ENCODE assay signal across 20 cellular contexts in genomic region chr7:124088590-124088989, GRCh38. TPM values are rescaled to one million over a fixed set of nuclear protein-coding genes. Genes with fewer than 3 reads are reported as not detected.
DNase-seq lines count a peak whose midpoint lies in the region; ATAC-seq and TF ChIP-seq lines count a peak whose summit lies in the region.
"Had no signal": no experiment of that assay in that cellular context is flagged by ENCODE, and none has a peak within 500 bp of the region (broad histone marks: within the 10 kb centered on the region; RNA-seq: fewer than 3 reads in every experiment).

No MANE protein-coding gene starts in this region.

- 11% methylated on average over 1 of the region's 1 CpG for WGBS in mammary epithelial cell (ENCODE audit: low coverage, missing lambda C conversion rate)
- WGBS in mesenchymal stem cell: no CpG with 5 or more reads among the region's 1 CpG
- 90% methylated on average over 1 of the region's 1 CpG; no CpG with 5 or more reads in 1 of the 2 experiments for WGBS in endodermal cell (ENCODE audit: insufficient coverage in 1 of 2, insufficient read length in 1 of 2), 2 experiments

- H3K79me2 ChIP-seq in PC-3 (ENCODE audit: low read length) (no peaks in the 10 kb centered on the region), mammary epithelial cell (ENCODE audit: insufficient read depth, low read length) (no peaks in the 10 kb centered on the region)

- H3K36me3 ChIP-seq in PC-3 (ENCODE audit: low read depth, low read length) (no peaks in the 10 kb centered on the region), mammary epithelial cell (ENCODE audit: insufficient read depth, low read length) (no peaks in the 10 kb centered on the region), mesenchymal stem cell (ENCODE audit: control insufficient read depth in 1 of 2, insufficient read depth in 2 of 2, low read depth in 1 of 2, low read length in 2 of 2) (no peaks in the 10 kb centered on the region), endodermal cell (ENCODE audit: control insufficient read depth, insufficient read depth, low read length) (no peaks in the 10 kb centered on the region)
- H3K36me3 ChIP-seq: BLaER1 treated with 17β-estradiol and CSF1 and Interleukin-3, amounts not matched to agents 10 nM and 100 nM had no signal

- no peak overlapping the region for H3K4me3 ChIP-seq in PC-3 (ENCODE audit: low read length)
- H3K4me3 ChIP-seq in mammary epithelial cell (replicated peaks in 1 of 3; ENCODE audit: insufficient read depth in 1 of 3, low read depth in 2 of 3, low read length in 3 of 3): no peak overlapping the region
- no peak overlapping the region for H3K4me3 ChIP-seq in mesenchymal stem cell (ENCODE audit: insufficient read depth in 1 of 2, low read depth in 1 of 2, low read length in 2 of 2)
- H3K4me3 ChIP-seq in endodermal cell (ENCODE audit: low read length): no peak overlapping the region
- H3K4me3 ChIP-seq: BLaER1 treated with 17β-estradiol and CSF1 and Interleukin-3, amounts not matched to agents 10 nM and 100 nM had no signal

- no peak overlapping the region for H2BK120ac ChIP-seq in mesenchymal stem cell (ENCODE audit: low read depth, low read length)

- no peak overlapping the region for H3K14ac ChIP-seq in mesenchymal stem cell (ENCODE audit: low read length in 2 of 2)

- H2AK5ac ChIP-seq in mesenchymal stem cell (ENCODE audit: low read length, severe bottlenecking): no peak overlapping the region

- CTCF ChIA-PET in PC-3 (lab: Charles Lee): no interaction called here
- CTCF ChIA-PET in mammary epithelial cell (lab: Charles Lee; ENCODE audit: low non-redundant PET): no interaction called here

- no peaks in the 10 kb centered on the region for H3K9me3 Mint-ChIP-seq in endodermal cell

- no TSS peak for BruUV-seq in PC-3 (replicated peaks; lab: Mats Ljungman, UMichigan)
- BruUV-seq in mammary epithelial cell (replicated peaks; lab: Mats Ljungman, UMichigan): no TSS peak

- no peak for TF ChIP-seq CTCF in PC-3 (conservative IDR thresholded peaks at IDR 0.05; ENCODE audit: low read depth, low read length)
- no peak for TF ChIP-seq CTCF in mammary epithelial cell (conservative IDR thresholded peaks at IDR 0.05 in 1 of 2, IDR thresholded peaks at IDR 0.05 in 1 of 2; ENCODE audit: extremely low read depth in 1 of 2, insufficient read depth in 1 of 2, low read depth in 1 of 2, low read length in 2 of 2)
- TF ChIP-seq CTCF in endodermal cell (conservative IDR thresholded peaks at IDR 0.05): no peak

- peak; percentile 19 for DNase-seq in HCEC 1CT
- peak; percentile 34 for DNase-seq in PC-3
- peak; percentile 61 for DNase-seq in mammary epithelial cell
- peak; percentile 11 for DNase-seq in mesenchymal stem cell
- no peak for DNase-seq in NCI-H82 treated with DMSO at 0.1 percent for 48 hours (lab: John Stamatoyannopoulos, UW; ENCODE audit: unreplicated experiment)
- no peak for DNase-seq in endodermal cell
- DNase-seq: CD4-positive, alpha-beta memory T cell; DMS153; GDM1; IMR-90; MV-4-11; NCI-H1694; NCI-H2081 treated with DMSO at 0.1 percent for 48 hours; NCI-H69; SW 1271 had no signal

- H4K8ac ChIP-seq in mesenchymal stem cell (ENCODE audit: low read length): no peak overlapping the region

- H3K4me3 Mint-ChIP-seq in endodermal cell: no peak overlapping the region
- H3K4me3 Mint-ChIP-seq: CD4-positive, alpha-beta memory T cell had no signal

- H3K23ac ChIP-seq in mesenchymal stem cell (ENCODE audit: low read length in 2 of 2): no peak overlapping the region

- no peaks in the 10 kb centered on the region for H3K27me3 ChIP-seq in PC-3 (ENCODE audit: low read length)
- H3K27me3 ChIP-seq in mammary epithelial cell (ENCODE audit: insufficient read depth, low read length): no peaks in the 10 kb centered on the region
- H3K27me3 ChIP-seq in mesenchymal stem cell (ENCODE audit: control insufficient read depth in 1 of 2, insufficient read depth in 1 of 2, low read length in 2 of 2): no peaks in the 10 kb centered on the region
- no peaks in the 10 kb centered on the region for H3K27me3 ChIP-seq in endodermal cell (ENCODE audit: control insufficient read depth, insufficient read depth, low read length, poor library complexity, severe bottlenecking)
- H3K27me3 ChIP-seq: BLaER1 treated with 17β-estradiol and CSF1 and Interleukin-3, amounts not matched to agents 10 nM and 100 nM had no signal

- no peak overlapping the region for H3K4ac ChIP-seq in mesenchymal stem cell (ENCODE audit: low read depth in 1 of 2, low read length in 2 of 2)

- no peak overlapping the region for H2BK15ac ChIP-seq in mesenchymal stem cell (ENCODE audit: low read depth, poor library complexity, severe bottlenecking)

- no peaks in the 10 kb centered on the region for H4K20me1 ChIP-seq in PC-3 (ENCODE audit: low read length)
- no peaks in the 10 kb centered on the region for H4K20me1 ChIP-seq in mammary epithelial cell (ENCODE audit: insufficient read depth, low read length)
- H4K20me1 ChIP-seq: BLaER1 treated with 17β-estradiol and CSF1 and Interleukin-3, amounts not matched to agents 10 nM and 100 nM had no signal

- no peaks in the 10 kb centered on the region for H3K79me1 ChIP-seq in mesenchymal stem cell (replicated peaks; ENCODE audit: low read length, poor library complexity, severe bottlenecking)

- no peaks in the 10 kb centered on the region for H3K36me3 Mint-ChIP-seq in endodermal cell (ENCODE audit: low read depth)
- H3K36me3 Mint-ChIP-seq: CD4-positive, alpha-beta memory T cell had no signal

- H2BK5ac ChIP-seq in mesenchymal stem cell (ENCODE audit: low read depth, low read length, poor library complexity, severe bottlenecking): no peak overlapping the region

- H3F3A ChIP-seq in PC-3 (ENCODE audit: low read length, unreplicated experiment): no peaks in the 10 kb centered on the region

- no peak overlapping the region for H3K4me2 ChIP-seq in PC-3 (ENCODE audit: low read length)
- no peak overlapping the region for H3K4me2 ChIP-seq in mammary epithelial cell (ENCODE audit: insufficient read depth, low read depth, low read length)
- no peak overlapping the region for H3K4me2 ChIP-seq in mesenchymal stem cell (ENCODE audit: low read length, poor library complexity, severe bottlenecking)
- H3K4me2 ChIP-seq: BLaER1 treated with 17β-estradiol and CSF1 and Interleukin-3, amounts not matched to agents 10 nM and 100 nM; KMS-11 had no signal

- in situ Hi-C loops in mammary epithelial cell (cut with MboI; ENCODE audit: low sequenced_read_pairs in 2 of 2): no loop called here

- intact Hi-C loops in PC-3 (cut with micrococcal nuclease) (no loop called here), mammary epithelial cell (cut with micrococcal nuclease) (no loop called here)

- H3K9me3 ChIP-seq in PC-3 (ENCODE audit: low read length): no peaks in the 10 kb centered on the region
- no peaks in the 10 kb centered on the region for H3K9me3 ChIP-seq in mammary epithelial cell (replicated peaks; ENCODE audit: insufficient read depth, low read length)
- no peaks in the 10 kb centered on the region for H3K9me3 ChIP-seq in mesenchymal stem cell (ENCODE audit: control insufficient read depth, low read length)
- H3K9me3 ChIP-seq in endodermal cell (ENCODE audit: control insufficient read depth, low read length): no peaks in the 10 kb centered on the region

- no peak overlapping the region for H3K27ac Mint-ChIP-seq in endodermal cell
- H3K27ac Mint-ChIP-seq: CD4-positive, alpha-beta memory T cell had no signal

- dilution Hi-C loops in mammary epithelial cell (cut with HindIII; ENCODE audit: low sequenced_read_pairs): no loop called here

- ATAC-seq in PC-3 (peak; percentile 21; the same call in 1 of the 2 replicates), GM19035 (IDR thresholded peaks at IDR 0.05; ENCODE audit: unreplicated experiment) (no peak)
- ATAC-seq: Panc1 had no signal

- H3K4me1 Mint-ChIP-seq in endodermal cell: no peaks in the 10 kb centered on the region
- H3K4me1 Mint-ChIP-seq: CD4-positive, alpha-beta memory T cell had no signal

- H3K18ac ChIP-seq in mesenchymal stem cell (ENCODE audit: low read depth in 1 of 2, low read length in 2 of 2): no peak overlapping the region

- H3K9me2 ChIP-seq in PC-3 (replicated peaks; ENCODE audit: low read length): no peaks in the 10 kb centered on the region

- no peak overlapping the region for H3K9ac ChIP-seq in PC-3 (ENCODE audit: low read length)
- H3K9ac ChIP-seq in mammary epithelial cell (ENCODE audit: insufficient read depth, low read length): no peak overlapping the region
- no peak overlapping the region for H3K9ac ChIP-seq in mesenchymal stem cell (ENCODE audit: low read length)
- H3K9ac ChIP-seq in endodermal cell (ENCODE audit: extremely low read depth, low read length, poor library complexity, severe bottlenecking): no peak overlapping the region
- H3K9ac ChIP-seq: BLaER1 treated with 17β-estradiol and CSF1 and Interleukin-3, amounts not matched to agents 10 nM and 100 nM; KMS-11 had no signal

- H2BK12ac ChIP-seq in mesenchymal stem cell (ENCODE audit: low read length in 2 of 2): no peak overlapping the region

- H3K4me1 ChIP-seq in PC-3 (ENCODE audit: insufficient read depth, low read length): peaks cover 9% of the 10 kb centered on the region; the same call in 1 of the 2 replicates
- peaks cover 11% of the 10 kb centered on the region for H3K4me1 ChIP-seq in mammary epithelial cell (ENCODE audit: insufficient read depth, low read length)
- H3K4me1 ChIP-seq in mesenchymal stem cell (ENCODE audit: control insufficient read depth, insufficient read depth, low read depth, low read length): no peaks in the 10 kb centered on the region
- no peaks in the 10 kb centered on the region for H3K4me1 ChIP-seq in endodermal cell (ENCODE audit: control insufficient read depth, insufficient read depth, low read length)

- H4K91ac ChIP-seq in mesenchymal stem cell (ENCODE audit: low read length): no peak overlapping the region

- H3K27ac ChIP-seq in PC-3 (ENCODE audit: low read length) (no peak overlapping the region), mammary epithelial cell (ENCODE audit: insufficient read depth, low read depth, low read length) (no peak overlapping the region), mesenchymal stem cell (ENCODE audit: low read length, poor library complexity, severe bottlenecking) (no peak overlapping the region), endodermal cell (ENCODE audit: low read depth, low read length) (no peak overlapping the region)
- H3K27ac ChIP-seq: BLaER1 treated with 17β-estradiol and CSF1 and Interleukin-3, amounts not matched to agents 10 nM and 100 nM; KMS-11 had no signal

- no peak overlapping the region for H2AFZ ChIP-seq in PC-3 (ENCODE audit: low read length)
- no peak overlapping the region for H2AFZ ChIP-seq in mammary epithelial cell (ENCODE audit: low read depth, low read length)
- no peak overlapping the region for H2AFZ ChIP-seq in mesenchymal stem cell (ENCODE audit: low read depth, low read length)

- POLR2A ChIA-PET in PC-3 (lab: Charles Lee; ENCODE audit: unreplicated experiment): no interaction called here

- H3K27me3 Mint-ChIP-seq in endodermal cell (ENCODE audit: insufficient read depth): no peaks in the 10 kb centered on the region
- H3K27me3 Mint-ChIP-seq: CD4-positive, alpha-beta memory T cell had no signal

RNA-seq across cellular contexts. Expression of gene TMEM229A, which starts 55.7 kb away (rescaled TPM):
- not detected in 2 replicates for total RNA-seq in PC-3 (2014; rRNA removed)
- total RNA-seq in mammary epithelial cell: not detected
- polyA plus RNA-seq in mammary epithelial cell: not detected
- not detected for polyA minus RNA-seq in mammary epithelial cell
- polyA plus RNA-seq in mesenchymal stem cell (2013, experiment 1 of 2): 0.12 TPM
- polyA plus RNA-seq in mesenchymal stem cell (2013, experiment 2 of 2): 0.08 TPM
- 1 to 10 TPM in 1 of 2 donors, under 1 TPM in 1; 0.31 to 1.5 TPM for total RNA-seq in endodermal cell
- polyA plus RNA-seq in endodermal cell (2013, experiment 1 of 2): 0.43 TPM
- polyA plus RNA-seq in endodermal cell (2013, experiment 2 of 2): 0.29 TPM
- total RNA-seq: CD4-positive, alpha-beta memory T cell; IMR-90; NCI-H460 had no signal
- polyA plus RNA-seq: CD4-positive, alpha-beta memory T cell; IMR-90 had no signal

Comparison
In these comparisons a context has a peak if more than half of its experiments do, and no peak if none do; other contexts are left out.
1. DNase-seq: peak in HCEC 1CT (single experiment), PC-3 (single experiment), mammary epithelial cell (single experiment) and mesenchymal stem cell (single experiment); none in NCI-H82 treated with DMSO at 0.1 percent for 48 hours (single experiment) and endodermal cell (single experiment).